8 cellular contexts compared by ENCODE assay signal in the genomic region with DNA sequence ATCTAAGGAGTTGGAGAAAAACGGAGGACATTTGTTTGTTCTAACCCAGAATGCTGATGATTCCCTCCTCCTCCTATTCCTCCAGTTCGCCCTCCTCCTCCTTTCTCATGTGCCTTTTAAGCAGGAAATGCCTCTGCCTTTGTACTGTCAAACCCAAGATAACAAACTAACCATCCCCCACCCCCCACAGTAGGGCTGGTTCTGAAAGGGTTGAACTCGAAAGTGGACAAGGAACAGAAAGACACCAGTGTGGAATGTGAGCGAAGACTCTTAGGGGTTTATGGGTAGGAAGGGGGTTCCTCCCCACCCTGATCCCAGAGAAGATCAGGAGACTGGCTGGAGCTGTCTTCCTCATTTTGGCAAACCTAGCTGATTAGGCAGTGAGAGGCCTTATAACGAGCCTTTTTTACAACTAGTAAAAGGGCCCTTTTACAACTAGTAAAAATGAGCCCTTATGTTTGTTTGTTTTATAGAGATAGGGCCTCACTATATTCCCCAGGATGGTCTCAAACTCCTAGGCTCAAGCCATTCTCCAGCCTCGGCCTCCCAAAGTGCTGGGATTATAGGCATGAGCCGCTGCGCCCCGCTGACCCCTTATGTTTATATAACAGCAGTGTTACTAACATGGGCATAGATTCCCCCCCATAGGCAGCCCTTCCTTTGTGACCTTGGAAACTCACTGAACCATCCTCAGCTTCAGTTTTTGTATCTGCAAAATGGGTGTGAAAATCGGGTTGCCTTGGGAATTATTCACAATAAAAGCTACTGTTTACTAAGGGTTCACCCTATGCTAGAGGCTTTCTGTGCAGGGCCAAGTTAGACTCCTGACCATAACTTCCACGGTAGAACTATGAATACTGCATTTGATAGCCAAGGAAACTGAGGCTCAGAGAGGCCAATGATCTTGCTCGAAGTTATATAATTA. TPM values are rescaled to one million over a fixed set of nuclear protein-coding genes. Genes with fewer than 3 reads are reported as not detected.
DNase-seq lines count a peak whose midpoint lies in the region; ATAC-seq and TF ChIP-seq lines count a peak whose summit lies in the region.

No MANE protein-coding gene starts in this region.

- no peaks in the 10 kb centered on the region for H3K9me3 ChIP-seq in ES-I3 (ENCODE audit: control insufficient read depth, insufficient read depth, low read length)

- H3K27ac Mint-ChIP-seq in activated T-helper 1 cell treated with anti-CD3 and anti-CD28 coated beads, Interleukin-12 subunit alpha, Interleukin-12 subunit beta, Interleukin-2, Interleukin-4 antibody, amounts not matched to agents 30 ng/mL and 10 ng/mL and 1 ng/mL, durations not matched to agents 14 hours and 24 hours and 36 hours = peak overlapping the region; percentile 71
- H3K27ac Mint-ChIP-seq in glutamatergic neuron (ENCODE audit: unreplicated experiment) = peak overlapping the region; percentile 83

- H3K4me3 Mint-ChIP-seq in activated T-helper 1 cell treated with anti-CD3 and anti-CD28 coated beads, Interleukin-12 subunit alpha, Interleukin-12 subunit beta, Interleukin-2, Interleukin-4 antibody, amounts not matched to agents 30 ng/mL and 10 ng/mL and 1 ng/mL, durations not matched to agents 14 hours and 24 hours and 36 hours = peak overlapping the region; percentile 89
- peak overlapping the region; percentile 85 for H3K4me3 Mint-ChIP-seq in glutamatergic neuron (ENCODE audit: unreplicated experiment)

- peaks cover 25% of the 10 kb centered on the region for H3K4me1 Mint-ChIP-seq in activated T-helper 1 cell treated with anti-CD3 and anti-CD28 coated beads, Interleukin-12 subunit alpha, Interleukin-12 subunit beta, Interleukin-2, Interleukin-4 antibody, amounts not matched to agents 30 ng/mL and 10 ng/mL and 1 ng/mL, durations not matched to agents 14 hours and 24 hours and 36 hours (ENCODE audit: low read depth)
- H3K4me1 Mint-ChIP-seq in glutamatergic neuron (ENCODE audit: low read depth, unreplicated experiment) = peaks cover 2% of the 10 kb centered on the region

- H3K36me3 Mint-ChIP-seq in activated T-helper 1 cell treated with anti-CD3 and anti-CD28 coated beads, Interleukin-12 subunit alpha, Interleukin-12 subunit beta, Interleukin-2, Interleukin-4 antibody, amounts not matched to agents 30 ng/mL and 10 ng/mL and 1 ng/mL, durations not matched to agents 14 hours and 24 hours and 36 hours (ENCODE audit: low read depth) = no peaks in the 10 kb centered on the region
- H3K36me3 Mint-ChIP-seq in glutamatergic neuron (ENCODE audit: unreplicated experiment) = no peaks in the 10 kb centered on the region

- H3K36me3 ChIP-seq in ES-I3 (ENCODE audit: insufficient read depth, low read length) = no peaks in the 10 kb centered on the region

- H3K9me3 Mint-ChIP-seq in activated T-helper 1 cell treated with anti-CD3 and anti-CD28 coated beads, Interleukin-12 subunit alpha, Interleukin-12 subunit beta, Interleukin-2, Interleukin-4 antibody, amounts not matched to agents 30 ng/mL and 10 ng/mL and 1 ng/mL, durations not matched to agents 14 hours and 24 hours and 36 hours = no peaks in the 10 kb centered on the region
- H3K9me3 Mint-ChIP-seq in glutamatergic neuron (ENCODE audit: unreplicated experiment) = peaks cover 3% of the 10 kb centered on the region

- intact Hi-C loops in activated T-helper 1 cell treated with anti-CD3 and anti-CD28 coated beads, Interleukin-12 subunit alpha, Interleukin-12 subunit beta, Interleukin-2, Interleukin-4 antibody, amounts not matched to agents 30 ng/mL and 10 ng/mL and 1 ng/mL, durations not matched to agents 14 hours and 24 hours and 36 hours (cut with micrococcal nuclease) = loop anchor here (1.0 to 10.0 kb wide), 10 partner anchors 43 to 689 kb away; a partner anchor contains a TSS

- no peaks in the 10 kb centered on the region for H3K27me3 Mint-ChIP-seq in activated T-helper 1 cell treated with anti-CD3 and anti-CD28 coated beads, Interleukin-12 subunit alpha, Interleukin-12 subunit beta, Interleukin-2, Interleukin-4 antibody, amounts not matched to agents 30 ng/mL and 10 ng/mL and 1 ng/mL, durations not matched to agents 14 hours and 24 hours and 36 hours (ENCODE audit: insufficient read depth)
- H3K27me3 Mint-ChIP-seq in glutamatergic neuron (ENCODE audit: unreplicated experiment) = no peaks in the 10 kb centered on the region

- peak; percentile 67 for DNase-seq in LHCN-M2 (ENCODE audit: low read depth)
- DNase-seq in activated T-helper 1 cell treated with anti-CD3 and anti-CD28 coated beads, Interleukin-12 subunit alpha, Interleukin-12 subunit beta, Interleukin-2, Interleukin-4 antibody, amounts not matched to agents 30 ng/mL and 10 ng/mL and 1 ng/mL, durations not matched to agents 14 hours and 24 hours and 36 hours (ENCODE audit: low spot score) = no peak
- no peak for DNase-seq in glutamatergic neuron
- peak; percentile 26 for DNase-seq in occipital lobe (lab: John Stamatoyannopoulos, UW)
- no peak for DNase-seq in COR-L47 (lab: John Stamatoyannopoulos, UW)

- no peak for TF ChIP-seq CTCF in glutamatergic neuron (IDR thresholded peaks at IDR 0.05; ENCODE audit: partially characterized antibody, unreplicated experiment)

- ATAC-seq in HG02678 (IDR thresholded peaks at IDR 0.05; ENCODE audit: unreplicated experiment) (no peak), HG02884 (IDR thresholded peaks at IDR 0.05; ENCODE audit: unreplicated experiment) (no peak)

- peak overlapping the region; percentile 92 for H3K9ac ChIP-seq in ES-I3 (ENCODE audit: low read depth, low read length)

- H3K4me1 ChIP-seq in ES-I3 (ENCODE audit: insufficient read depth, low read length) = peaks cover 14% of the 10 kb centered on the region

RNA-seq across cellular contexts. Expression of a gene that starts 1.1 kb away (rescaled TPM):
- total RNA-seq in LHCN-M2 (2014; rRNA removed) (39.8 and 41.4 TPM in 2 replicates), glutamatergic neuron (ENCODE audit: unreplicated experiment) (120 TPM), occipital lobe (233 TPM)
- polyA plus RNA-seq in LHCN-M2 (2012) = 5.9 TPM
- 17.0 and 18.3 TPM in 2 replicates for total RNA-seq in activated T-helper 1 cell treated with anti-CD3 and anti-CD28 coated beads, Interleukin-12 subunit alpha, Interleukin-12 subunit beta, Interleukin-2, Interleukin-4 antibody, amounts not matched to agents 30 ng/mL and 10 ng/mL and 1 ng/mL, durations not matched to agents 14 hours and 24 hours and 36 hours

RNA-seq across cellular contexts. Expression of a gene that starts 3.2 kb away (rescaled TPM):
- 1.7 and 1.8 TPM in 2 replicates for total RNA-seq in LHCN-M2 (2014; rRNA removed)
- polyA plus RNA-seq in LHCN-M2 (2012) = 2.4 TPM
- total RNA-seq in activated T-helper 1 cell treated with anti-CD3 and anti-CD28 coated beads, Interleukin-12 subunit alpha, Interleukin-12 subunit beta, Interleukin-2, Interleukin-4 antibody, amounts not matched to agents 30 ng/mL and 10 ng/mL and 1 ng/mL, durations not matched to agents 14 hours and 24 hours and 36 hours = 0.24 and 1.1 TPM in 2 replicates
- 1.8 TPM for total RNA-seq in glutamatergic neuron (ENCODE audit: unreplicated experiment)
- total RNA-seq in occipital lobe = 0.78 TPM

Comparison
In these comparisons a context has a peak if more than half of its experiments do, and no peak if none do; other contexts are left out.
1. DNase-seq: peak in LHCN-M2 (single experiment) and occipital lobe (single experiment); none in activated T-helper 1 cell treated with anti-CD3 and anti-CD28 coated beads, Interleukin-12 subunit alpha, Interleukin-12 subunit beta, Interleukin-2, Interleukin-4 antibody, amounts not matched to agents 30 ng/mL and 10 ng/mL and 1 ng/mL, durations not matched to agents 14 hours and 24 hours and 36 hours (single experiment), glutamatergic neuron (single experiment) and COR-L47 (single experiment).